Comparison of ENCODE assay signal across 11 cellular contexts in the genomic region with DNA sequence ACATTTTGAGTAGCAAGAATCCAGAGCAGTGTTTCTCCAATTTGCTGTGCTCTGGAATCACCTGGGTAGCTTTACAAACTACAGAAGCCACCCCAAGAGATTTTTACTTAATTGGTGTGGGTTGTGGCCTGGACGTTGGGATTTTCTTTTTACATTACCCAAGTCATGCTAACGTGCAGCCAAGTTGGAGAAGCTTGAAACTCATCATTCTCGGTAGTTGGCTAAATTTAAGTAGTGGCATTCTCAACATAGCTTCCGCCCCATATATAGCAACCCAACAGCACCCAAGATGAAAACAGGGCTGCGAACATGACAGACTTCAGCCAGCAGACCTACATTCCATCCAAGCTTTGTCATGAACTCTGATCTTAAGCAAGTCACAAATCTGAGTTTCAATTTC. TPM values are rescaled to one million over a fixed set of nuclear protein-coding genes. Genes with fewer than 3 reads are reported as not detected.
DNase-seq lines count a peak whose midpoint lies in the region; ATAC-seq and TF ChIP-seq lines count a peak whose summit lies in the region.
"Had no signal": no experiment of that assay in that cellular context is flagged by ENCODE, and none has a peak within 500 bp of the region (broad histone marks: within the 10 kb centered on the region; RNA-seq: fewer than 3 reads in every experiment).

No MANE protein-coding gene starts in this region.

- peak; percentile 29 for DNase-seq in activated naive CD8-positive, alpha-beta T cell treated with anti-CD3 and anti-CD28 coated beads, Interleukin-2, amount 10 ng/mL, durations not matched to agents 7 days and 5 days
- DNase-seq in trophoblast cell (peak; percentile 36 to 79), HAP-1 (ENCODE audit: low spot score in 2 of 2) (no peak), A172 (ENCODE audit: low spot score) (no peak), GM10266 (ENCODE audit: extremely low spot score) (no peak)
- DNase-seq in stimulated activated CD4-positive, alpha-beta T cell treated with anti-CD3 and anti-CD28 coated beads, Interleukin-2, amount 100 ng/mL, for 24 hours = no peak
- DNase-seq: right cardiac atrium; stimulated activated naive CD4-positive, alpha-beta T cell had no signal

- no peak overlapping the region for H4K8ac ChIP-seq in trophoblast cell (ENCODE audit: low read depth, low read length)

- ATAC-seq in GM18502 (IDR thresholded peaks at IDR 0.05; ENCODE audit: poor library complexity, unreplicated experiment) = peak; percentile 39
- ATAC-seq in GM21723 (IDR thresholded peaks at IDR 0.05; ENCODE audit: unreplicated experiment) = peak; percentile 33
- peak; percentile 5 for ATAC-seq in activated naive CD8-positive, alpha-beta T cell treated with anti-CD3 and anti-CD28 coated beads, Interleukin-2, amount 10 ng/mL, durations not matched to agents 7 days and 5 days (ENCODE audit: low read depth)
- ATAC-seq: Panc1 had no signal

- peak overlapping the region; percentile 41 for H3K4me3 Mint-ChIP-seq in activated naive CD8-positive, alpha-beta T cell treated with anti-CD3 and anti-CD28 coated beads, Interleukin-2, amount 10 ng/mL, durations not matched to agents 7 days and 5 days

- no peak overlapping the region for H3K4ac ChIP-seq in trophoblast cell (ENCODE audit: low read depth, low read length)

- H3K4me1 ChIP-seq in trophoblast cell (ENCODE audit: control insufficient read depth in 1 of 2, insufficient read depth in 2 of 2, low read length in 2 of 2) (peaks cover 3 to 4% of the 10 kb centered on the region in 2 experiments), HAP-1 (no peaks in the 10 kb centered on the region)

- no peak overlapping the region for H3K23ac ChIP-seq in trophoblast cell (ENCODE audit: low read length)

- no peaks in the 10 kb centered on the region for H3K9me3 Mint-ChIP-seq in activated naive CD8-positive, alpha-beta T cell treated with anti-CD3 and anti-CD28 coated beads, Interleukin-2, amount 10 ng/mL, durations not matched to agents 7 days and 5 days

- WGBS in trophoblast cell (ENCODE audit: extremely low coverage, insufficient coverage, insufficient read length) = no CpG with 5 or more reads among the region's 5 CpGs

- H3K4me2 ChIP-seq in trophoblast cell (ENCODE audit: low read length) = no peak overlapping the region

- H2BK5ac ChIP-seq in trophoblast cell (ENCODE audit: low read depth, low read length, poor library complexity) = no peak overlapping the region

- H3K4me3 ChIP-seq in trophoblast cell (ENCODE audit: low read depth, low read length) = no peak overlapping the region
- no peak overlapping the region for H3K4me3 ChIP-seq in HAP-1

- H3K79me1 ChIP-seq in trophoblast cell (ENCODE audit: low read length) = no peaks in the 10 kb centered on the region

- H3K36me3 ChIP-seq in trophoblast cell (ENCODE audit: control insufficient read depth in 1 of 2, insufficient read depth in 2 of 2, low read length in 2 of 2) = peaks cover 11 to 17% of the 10 kb centered on the region in 2 experiments
- peaks cover 20% of the 10 kb centered on the region for H3K36me3 ChIP-seq in HAP-1 (replicated peaks)

- H3K36me3 Mint-ChIP-seq in activated naive CD8-positive, alpha-beta T cell treated with anti-CD3 and anti-CD28 coated beads, Interleukin-2, amount 10 ng/mL, durations not matched to agents 7 days and 5 days = peaks cover 13% of the 10 kb centered on the region

- H2BK120ac ChIP-seq in trophoblast cell (ENCODE audit: insufficient read depth, low read length, poor library complexity) = no peak overlapping the region

- H4K12ac ChIP-seq in trophoblast cell (ENCODE audit: low read depth, low read length) = no peak overlapping the region

- in situ Hi-C loops in HAP-1 (cut with MboI; ENCODE audit: low sequenced_read_pairs) = loop anchor here (25.0 kb wide), 1 partner anchor 498 kb away; the partner anchor contains the start of gene CDH24

- no peaks in the 10 kb centered on the region for H3K79me2 ChIP-seq in trophoblast cell (ENCODE audit: control insufficient read depth, insufficient read depth, low read length, poor library complexity)

- H3K27me3 ChIP-seq in trophoblast cell (ENCODE audit: insufficient read depth, low read length) (no peaks in the 10 kb centered on the region), HAP-1 (ENCODE audit: low read depth) (no peaks in the 10 kb centered on the region)

- no peak for TF ChIP-seq CTCF in GM10266 (IDR thresholded peaks at IDR 0.05; ENCODE audit: control insufficient read depth, insufficient read depth, low read depth, missing control alignments)

- no peak overlapping the region for H2AFZ ChIP-seq in trophoblast cell (ENCODE audit: insufficient read depth, low read length, poor library complexity)

- H3K9me3 ChIP-seq in trophoblast cell (ENCODE audit: insufficient read depth, low read depth, low read length) = no peaks in the 10 kb centered on the region
- H3K9me3 ChIP-seq in HAP-1 = no peaks in the 10 kb centered on the region

- H3K4me1 Mint-ChIP-seq in activated naive CD8-positive, alpha-beta T cell treated with anti-CD3 and anti-CD28 coated beads, Interleukin-2, amount 10 ng/mL, durations not matched to agents 7 days and 5 days = peaks cover 83% of the 10 kb centered on the region

- H2BK12ac ChIP-seq in trophoblast cell (ENCODE audit: low read length) = no peak overlapping the region

- no peak overlapping the region for H3K9ac ChIP-seq in trophoblast cell (ENCODE audit: low read length)

- peak overlapping the region; percentile 85 for H3K27ac Mint-ChIP-seq in activated naive CD8-positive, alpha-beta T cell treated with anti-CD3 and anti-CD28 coated beads, Interleukin-2, amount 10 ng/mL, durations not matched to agents 7 days and 5 days

- no peak overlapping the region for H2AK5ac ChIP-seq in trophoblast cell (ENCODE audit: low read length)

- H3K18ac ChIP-seq in trophoblast cell (ENCODE audit: low read length) = no peak overlapping the region

- no peak overlapping the region for H3K27ac ChIP-seq in trophoblast cell (ENCODE audit: low read depth, low read length)

- H3K27me3 Mint-ChIP-seq in activated naive CD8-positive, alpha-beta T cell treated with anti-CD3 and anti-CD28 coated beads, Interleukin-2, amount 10 ng/mL, durations not matched to agents 7 days and 5 days = no peaks in the 10 kb centered on the region

- no peak overlapping the region for H4K91ac ChIP-seq in trophoblast cell (ENCODE audit: low read depth, low read length)

- no peak overlapping the region for H3K14ac ChIP-seq in trophoblast cell (ENCODE audit: low read length)

- POLR2A ChIA-PET in activated naive CD8-positive, alpha-beta T cell treated with anti-CD3 and anti-CD28 coated beads, Interleukin-2, amount 10 ng/mL, durations not matched to agents 7 days and 5 days (lab: Charles Lee) = interaction anchor here (0.6 to 13.1 kb wide), 12 partner anchors 8 to 828 kb away, joined by 3 to 315 read pairs (median 3); partner anchors contain the start of genes ACIN1, C14orf119 and LRP10

RNA-seq across cellular contexts. Expression of gene DAD1, which starts 25.0 kb away (rescaled TPM):
- 100 to 1,000 TPM; 124 to 148 TPM for total RNA-seq in activated naive CD8-positive, alpha-beta T cell treated with anti-CD3 and anti-CD28 coated beads, Interleukin-2, amount 10 ng/mL, durations not matched to agents 7 days and 5 days
- polyA plus RNA-seq in trophoblast cell (2013) = 275 and 278 TPM in 2 replicates
- 157 and 227 TPM in 2 replicates for total RNA-seq in A172 (2014; rRNA removed; shearing (Covaris generic))

RNA-seq across cellular contexts. Expression of gene ABHD4, which starts 34.1 kb away (rescaled TPM):
- total RNA-seq in activated naive CD8-positive, alpha-beta T cell treated with anti-CD3 and anti-CD28 coated beads, Interleukin-2, amount 10 ng/mL, durations not matched to agents 7 days and 5 days = 10 to 100 TPM; 13.0 to 17.9 TPM
- 38.2 and 41.0 TPM in 2 replicates for polyA plus RNA-seq in trophoblast cell (2013)
- 11.6 and 12.5 TPM in 2 replicates for total RNA-seq in A172 (2014; rRNA removed; shearing (Covaris generic))

Comparison
In these comparisons a context has a peak if more than half of its experiments do, and no peak if none do; other contexts are left out.
1. DNase-seq: peak in activated naive CD8-positive, alpha-beta T cell treated with anti-CD3 and anti-CD28 coated beads, Interleukin-2, amount 10 ng/mL, durations not matched to agents 7 days and 5 days (single experiment) and trophoblast cell (2 of 2); none in HAP-1 (0 of 2), stimulated activated CD4-positive, alpha-beta T cell treated with anti-CD3 and anti-CD28 coated beads, Interleukin-2, amount 100 ng/mL, for 24 hours (0 of 2), A172 (single experiment) and GM10266 (single experiment).
2. Peak in every context shown above with its lines, with median percentiles within 50 percentile points of each other: ATAC-seq.